ENCODE assay signal across 13 cellular contexts in genomic region chr12:104307655-104308000, GRCh38.
"Had no signal": no experiment of that assay in that cellular context is flagged by ENCODE, and none has a peak within 500 bp of the region (broad histone marks: within the 10 kb centered on the region; RNA-seq: fewer than 3 reads in every experiment).

No MANE protein-coding gene starts in this region.

- H3K9ac ChIP-seq: parathyroid adenoma had no signal

- H3K27me3 ChIP-seq: ascending aorta, tibial nerve had no signal

- H3K27ac ChIP-seq: ascending aorta, parathyroid adenoma, tibial nerve had no signal

- H3K27ac Mint-ChIP-seq: activated B cell treated with CpG ODN at 0.5 μM for 24 hours; activated naive CD8-positive, alpha-beta T cell treated with anti-CD3 and anti-CD28 coated beads for 36 hours; activated T-cell treated with anti-CD3 and anti-CD28 coated beads, Interleukin-2, amount 50 U/mL, for 24 hours; stimulated activated memory B cell treated with anti-CD40 and anti-IgM and Interleukin-4, amounts not matched to agents 10 μg/mL and 1 μg/mL and 100 μg/mL, for 72 hours had no signal

- H3K9me3 ChIP-seq: ascending aorta, tibial nerve had no signal

- DNase-seq: activated B cell treated with CpG ODN at 0.5 μM for 24 hours; activated CD4-positive, alpha-beta T cell treated with anti-CD3 and anti-CD28 coated beads, Interleukin-2, amount 50 U/mL, for 4 hours; activated effector memory CD4-positive, alpha-beta T cell treated with anti-CD3 and anti-CD28 coated beads, Interleukin-2, amount 50 U/mL, for 16 hours; activated naive CD8-positive, alpha-beta T cell treated with anti-CD3 and anti-CD28 coated beads for 36 hours; activated T-cell treated with anti-CD3 and anti-CD28 coated beads, Interleukin-2, amount 50 U/mL, for 24 hours; hippocampal formation; mesendoderm had no signal

- H3K4me3 ChIP-seq: smooth muscle cell, tibial nerve had no signal

- H3K27me3 Mint-ChIP-seq: activated B cell treated with CpG ODN at 0.5 μM for 24 hours; activated naive CD8-positive, alpha-beta T cell treated with anti-CD3 and anti-CD28 coated beads for 36 hours; activated T-cell treated with anti-CD3 and anti-CD28 coated beads, Interleukin-2, amount 50 U/mL, for 24 hours; stimulated activated memory B cell treated with anti-CD40 and anti-IgM and Interleukin-4, amounts not matched to agents 10 μg/mL and 1 μg/mL and 100 μg/mL, for 72 hours had no signal

- H3K4me3 Mint-ChIP-seq: activated B cell treated with CpG ODN at 0.5 μM for 24 hours; activated naive CD8-positive, alpha-beta T cell treated with anti-CD3 and anti-CD28 coated beads for 36 hours; activated T-cell treated with anti-CD3 and anti-CD28 coated beads, Interleukin-2, amount 50 U/mL, for 24 hours; stimulated activated memory B cell treated with anti-CD40 and anti-IgM and Interleukin-4, amounts not matched to agents 10 μg/mL and 1 μg/mL and 100 μg/mL, for 72 hours had no signal

- H3K9me3 Mint-ChIP-seq: activated B cell treated with CpG ODN at 0.5 μM for 24 hours; activated T-cell treated with anti-CD3 and anti-CD28 coated beads, Interleukin-2, amount 50 U/mL, for 24 hours; stimulated activated memory B cell treated with anti-CD40 and anti-IgM and Interleukin-4, amounts not matched to agents 10 μg/mL and 1 μg/mL and 100 μg/mL, for 72 hours had no signal

- ATAC-seq: SK-N-SH treated with all-trans-retinoic acid at 6 μM for 48 hours; stimulated activated memory B cell treated with anti-CD40 and anti-IgM and Interleukin-4, amounts not matched to agents 10 μg/mL and 1 μg/mL and 100 μg/mL, for 72 hours had no signal
